In genomic region chr16:30535777-30536190, GRCh38 we compare ENCODE assay signal across 1 cellular context.
TF ChIP-seq lines count a peak whose summit lies in the region.

No MANE protein-coding gene starts in this region.

TF ChIP-seq in HepG2, 621 proteins besides CTCF, POLR2A, EP300 and RAD21 (continues in another document):
- TF ChIP-seq GMEB1 (CRISPR knock-in tag; IDR thresholded peaks at IDR 0.05; ENCODE audit: borderline replicate concordance) (no peak), RARG (CRISPR knock-in tag; IDR thresholded peaks at IDR 0.05; ENCODE audit: low read depth) (no peak), SMYD3 (CRISPR knock-in tag; IDR thresholded peaks at IDR 0.05) (no peak), HOXD1 (CRISPR knock-in tag; IDR thresholded peaks at IDR 0.05) (no peak), UBTF (CRISPR knock-in tag; IDR thresholded peaks at IDR 0.05) (no peak), MAFG (CRISPR knock-in tag; IDR thresholded peaks at IDR 0.05) (no peak), ZNF441 (CRISPR knock-in tag; IDR thresholded peaks at IDR 0.05; ENCODE audit: borderline replicate concordance) (0 out of 2 replicates have a peak, but pooled peaks have one; percentile 66), YY1 (IDR thresholded peaks at IDR 0.05; ENCODE audit: insufficient read depth, insufficient replicate concordance, low read depth, low read length) (peak; percentile 62), ZFY (CRISPR knock-in tag; IDR thresholded peaks at IDR 0.05) (peak; percentile 73), GTF3A (CRISPR knock-in tag; conservative IDR thresholded peaks at IDR 0.05) (no peak), BRCA1 (CRISPR knock-in tag; IDR thresholded peaks at IDR 0.05) (no peak), GMEB2 (CRISPR knock-in tag; IDR thresholded peaks at IDR 0.05; ENCODE audit: low read depth) (no peak), RFXANK (CRISPR knock-in tag; IDR thresholded peaks at IDR 0.05) (no peak), CENPBD1 (CRISPR knock-in tag; IDR thresholded peaks at IDR 0.05; ENCODE audit: borderline replicate concordance, low read depth) (no peak), SOX5 (CRISPR knock-in tag; IDR thresholded peaks at IDR 0.05; ENCODE audit: borderline replicate concordance) (peak; percentile 42; the same call in 1 of the 2 replicates), THYN1 (CRISPR knock-in tag; IDR thresholded peaks at IDR 0.05; ENCODE audit: borderline replicate concordance, low read depth) (no peak), SP140L (CRISPR knock-in tag; IDR thresholded peaks at IDR 0.05; ENCODE audit: borderline replicate concordance) (no peak), ZNF275 (CRISPR knock-in tag; IDR thresholded peaks at IDR 0.05; ENCODE audit: borderline replicate concordance) (peak; percentile 49; the same call in 1 of the 2 replicates), TBL1XR1 (IDR thresholded peaks at IDR 0.05; ENCODE audit: borderline replicate concordance, low read length, partially characterized antibody) (no peak), ZNF605 (CRISPR knock-in tag; IDR thresholded peaks at IDR 0.05) (no peak; the same call in 1 of the 2 replicates), NFYB (CRISPR knock-in tag; IDR thresholded peaks at IDR 0.05) (no peak), SNAI1 (CRISPR knock-in tag; IDR thresholded peaks at IDR 0.05; ENCODE audit: borderline replicate concordance) (no peak), HINFP (CRISPR knock-in tag; IDR thresholded peaks at IDR 0.05; ENCODE audit: low read depth) (peak; percentile 86; the same call in 1 of the 2 replicates), ZFP91 (CRISPR knock-in tag; IDR thresholded peaks at IDR 0.05; ENCODE audit: borderline replicate concordance) (no peak; the same call in 1 of the 2 replicates), GPN1 (CRISPR knock-in tag; IDR thresholded peaks at IDR 0.05; ENCODE audit: borderline replicate concordance) (no peak), MEIS1 (CRISPR knock-in tag; IDR thresholded peaks at IDR 0.05; ENCODE audit: borderline replicate concordance) (no peak), E2F5 (CRISPR knock-in tag; conservative IDR thresholded peaks at IDR 0.05) (no peak)
- TF ChIP-seq, protein P1, sequence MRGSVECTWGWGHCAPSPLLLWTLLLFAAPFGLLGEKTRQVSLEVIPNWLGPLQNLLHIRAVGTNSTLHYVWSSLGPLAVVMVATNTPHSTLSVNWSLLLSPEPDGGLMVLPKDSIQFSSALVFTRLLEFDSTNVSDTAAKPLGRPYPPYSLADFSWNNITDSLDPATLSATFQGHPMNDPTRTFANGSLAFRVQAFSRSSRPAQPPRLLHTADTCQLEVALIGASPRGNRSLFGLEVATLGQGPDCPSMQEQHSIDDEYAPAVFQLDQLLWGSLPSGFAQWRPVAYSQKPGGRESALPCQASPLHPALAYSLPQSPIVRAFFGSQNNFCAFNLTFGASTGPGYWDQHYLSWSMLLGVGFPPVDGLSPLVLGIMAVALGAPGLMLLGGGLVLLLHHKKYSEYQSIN (CRISPR knock-in tag; IDR thresholded peaks at IDR 0.05; ENCODE audit: borderline replicate concordance), result no peak
- TF ChIP-seq, protein P2, sequence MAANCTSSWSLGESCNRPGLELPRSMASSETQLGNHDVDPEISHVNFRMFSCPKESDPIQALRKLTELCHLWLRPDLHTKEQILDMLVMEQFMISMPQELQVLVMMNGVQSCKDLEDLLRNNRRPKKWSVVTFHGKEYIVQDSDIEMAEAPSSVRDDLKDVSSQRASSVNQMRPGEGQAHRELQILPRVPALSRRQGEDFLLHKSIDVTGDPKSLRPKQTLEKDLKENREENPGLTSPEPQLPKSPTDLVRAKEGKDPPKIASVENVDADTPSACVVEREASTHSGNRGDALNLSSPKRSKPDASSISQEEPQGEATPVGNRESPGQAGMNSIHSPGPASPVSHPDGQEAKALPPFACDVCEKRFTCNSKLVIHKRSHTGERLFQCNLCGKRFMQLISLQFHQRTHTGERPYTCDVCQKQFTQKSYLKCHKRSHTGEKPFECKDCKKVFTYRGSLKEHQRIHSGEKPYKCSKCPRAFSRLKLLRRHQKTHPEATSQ (CRISPR knock-in tag; IDR thresholded peaks at IDR 0.05; ENCODE audit: borderline replicate concordance), result no peak
- TF ChIP-seq, protein P3, sequence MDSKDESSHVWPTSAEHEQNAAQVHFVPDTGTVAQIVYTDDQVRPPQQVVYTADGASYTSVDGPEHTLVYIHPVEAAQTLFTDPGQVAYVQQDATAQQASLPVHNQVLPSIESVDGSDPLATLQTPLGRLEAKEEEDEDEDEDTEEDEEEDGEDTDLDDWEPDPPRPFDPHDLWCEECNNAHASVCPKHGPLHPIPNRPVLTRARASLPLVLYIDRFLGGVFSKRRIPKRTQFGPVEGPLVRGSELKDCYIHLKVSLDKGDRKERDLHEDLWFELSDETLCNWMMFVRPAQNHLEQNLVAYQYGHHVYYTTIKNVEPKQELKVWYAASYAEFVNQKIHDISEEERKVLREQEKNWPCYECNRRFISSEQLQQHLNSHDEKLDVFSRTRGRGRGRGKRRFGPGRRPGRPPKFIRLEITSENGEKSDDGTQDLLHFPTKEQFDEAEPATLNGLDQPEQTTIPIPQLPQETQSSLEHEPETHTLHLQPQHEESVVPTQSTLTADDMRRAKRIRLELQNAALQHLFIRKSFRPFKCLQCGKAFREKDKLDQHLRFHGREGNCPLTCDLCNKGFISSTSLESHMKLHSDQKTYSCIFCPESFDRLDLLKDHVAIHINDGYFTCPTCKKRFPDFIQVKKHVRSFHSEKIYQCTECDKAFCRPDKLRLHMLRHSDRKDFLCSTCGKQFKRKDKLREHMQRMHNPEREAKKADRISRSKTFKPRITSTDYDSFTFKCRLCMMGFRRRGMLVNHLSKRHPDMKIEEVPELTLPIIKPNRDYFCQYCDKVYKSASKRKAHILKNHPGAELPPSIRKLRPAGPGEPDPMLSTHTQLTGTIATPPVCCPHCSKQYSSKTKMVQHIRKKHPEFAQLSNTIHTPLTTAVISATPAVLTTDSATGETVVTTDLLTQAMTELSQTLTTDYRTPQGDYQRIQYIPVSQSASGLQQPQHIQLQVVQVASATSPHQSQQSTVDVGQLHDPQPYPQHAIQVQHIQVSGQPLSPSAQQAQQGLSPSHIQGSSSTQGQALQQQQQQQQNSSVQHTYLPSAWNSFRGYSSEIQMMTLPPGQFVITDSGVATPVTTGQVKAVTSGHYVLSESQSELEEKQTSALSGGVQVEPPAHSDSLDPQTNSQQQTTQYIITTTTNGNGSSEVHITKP (CRISPR knock-in tag; IDR thresholded peaks at IDR 0.05; ENCODE audit: low read depth), result peak; percentile 40; the same call in 1 of the 2 replicates
- TF ChIP-seq, protein P4, sequence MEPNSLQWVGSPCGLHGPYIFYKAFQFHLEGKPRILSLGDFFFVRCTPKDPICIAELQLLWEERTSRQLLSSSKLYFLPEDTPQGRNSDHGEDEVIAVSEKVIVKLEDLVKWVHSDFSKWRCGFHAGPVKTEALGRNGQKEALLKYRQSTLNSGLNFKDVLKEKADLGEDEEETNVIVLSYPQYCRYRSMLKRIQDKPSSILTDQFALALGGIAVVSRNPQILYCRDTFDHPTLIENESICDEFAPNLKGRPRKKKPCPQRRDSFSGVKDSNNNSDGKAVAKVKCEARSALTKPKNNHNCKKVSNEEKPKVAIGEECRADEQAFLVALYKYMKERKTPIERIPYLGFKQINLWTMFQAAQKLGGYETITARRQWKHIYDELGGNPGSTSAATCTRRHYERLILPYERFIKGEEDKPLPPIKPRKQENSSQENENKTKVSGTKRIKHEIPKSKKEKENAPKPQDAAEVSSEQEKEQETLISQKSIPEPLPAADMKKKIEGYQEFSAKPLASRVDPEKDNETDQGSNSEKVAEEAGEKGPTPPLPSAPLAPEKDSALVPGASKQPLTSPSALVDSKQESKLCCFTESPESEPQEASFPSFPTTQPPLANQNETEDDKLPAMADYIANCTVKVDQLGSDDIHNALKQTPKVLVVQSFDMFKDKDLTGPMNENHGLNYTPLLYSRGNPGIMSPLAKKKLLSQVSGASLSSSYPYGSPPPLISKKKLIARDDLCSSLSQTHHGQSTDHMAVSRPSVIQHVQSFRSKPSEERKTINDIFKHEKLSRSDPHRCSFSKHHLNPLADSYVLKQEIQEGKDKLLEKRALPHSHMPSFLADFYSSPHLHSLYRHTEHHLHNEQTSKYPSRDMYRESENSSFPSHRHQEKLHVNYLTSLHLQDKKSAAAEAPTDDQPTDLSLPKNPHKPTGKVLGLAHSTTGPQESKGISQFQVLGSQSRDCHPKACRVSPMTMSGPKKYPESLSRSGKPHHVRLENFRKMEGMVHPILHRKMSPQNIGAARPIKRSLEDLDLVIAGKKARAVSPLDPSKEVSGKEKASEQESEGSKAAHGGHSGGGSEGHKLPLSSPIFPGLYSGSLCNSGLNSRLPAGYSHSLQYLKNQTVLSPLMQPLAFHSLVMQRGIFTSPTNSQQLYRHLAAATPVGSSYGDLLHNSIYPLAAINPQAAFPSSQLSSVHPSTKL (CRISPR knock-in tag; IDR thresholded peaks at IDR 0.05), result no peak
